2 cellular contexts compared by ENCODE assay signal in genomic region chr1:151157067-151157531, GRCh38.
TF ChIP-seq lines count a peak whose summit lies in the region.

No MANE protein-coding gene starts in this region.

TF ChIP-seq in liver, 16 proteins besides CTCF, POLR2A, EP300 and RAD21:
- TF ChIP-seq ATF3 (IDR thresholded peaks at IDR 0.05) (no peak), MAX (IDR thresholded peaks at IDR 0.05) (no peak), JUND (IDR thresholded peaks at IDR 0.05) (no peak), FOXA2 (IDR thresholded peaks at IDR 0.05) (no peak), HNF4G (IDR thresholded peaks at IDR 0.05) (no peak), YY1 (IDR thresholded peaks at IDR 0.05) (no peak)

TF ChIP-seq in HepG2, 621 proteins besides CTCF, POLR2A, EP300 and RAD21:
- TF ChIP-seq ZNF709 (CRISPR knock-in tag; IDR thresholded peaks at IDR 0.05) (no peak), FOXO4 (CRISPR knock-in tag; conservative IDR thresholded peaks at IDR 0.05) (no peak), ZNF33B (CRISPR knock-in tag; IDR thresholded peaks at IDR 0.05) (no peak), YEATS2 (CRISPR knock-in tag; IDR thresholded peaks at IDR 0.05; ENCODE audit: borderline replicate concordance) (no peak), HOXA5 (CRISPR knock-in tag; IDR thresholded peaks at IDR 0.05) (no peak), ZNF10 (CRISPR knock-in tag; IDR thresholded peaks at IDR 0.05; ENCODE audit: borderline replicate concordance, low read depth) (no peak), KLF16 (CRISPR knock-in tag; IDR thresholded peaks at IDR 0.05) (no peak), RARA (CRISPR knock-in tag; IDR thresholded peaks at IDR 0.05) (no peak), SPEN (CRISPR knock-in tag; IDR thresholded peaks at IDR 0.05; ENCODE audit: low read depth) (no peak), ZNF563 (CRISPR knock-in tag; IDR thresholded peaks at IDR 0.05) (no peak), ZNF616 (CRISPR knock-in tag; IDR thresholded peaks at IDR 0.05; ENCODE audit: low read depth) (no peak), POLR2AphosphoS2 (IDR thresholded peaks at IDR 0.05; ENCODE audit: low read depth, low read length) (no peak), MTERF4 (CRISPR knock-in tag; IDR thresholded peaks at IDR 0.05) (no peak)
TF ChIP-seq in HepG2: peak in this region for 0.
